2 cellular contexts compared by ENCODE assay signal in genomic region chr9:112021742-112022141, GRCh38.
TF ChIP-seq lines count a peak whose summit lies in the region.

No MANE protein-coding gene starts in this region.

TF ChIP-seq in HCT116, 20 proteins besides CTCF, POLR2A, EP300 and RAD21:
- TF ChIP-seq ZFX (IDR thresholded peaks at IDR 0.05) = no peak
- TF ChIP-seq JUND (IDR thresholded peaks at IDR 0.05) = no peak
- TF ChIP-seq FOSL1 (IDR thresholded peaks at IDR 0.05; ENCODE audit: low read depth) = no peak
- TF ChIP-seq ELF1 (IDR thresholded peaks at IDR 0.05; ENCODE audit: borderline replicate concordance, low read depth) = no peak
- no peak for TF ChIP-seq CEBPB (IDR thresholded peaks at IDR 0.05; ENCODE audit: low read depth)
TF ChIP-seq in HCT116: peak in this region for 0.

TF ChIP-seq in GM12878, 131 proteins besides CTCF, POLR2A, EP300 and RAD21:
- no peak for TF ChIP-seq PRDM15 (CRISPR knock-in tag; IDR thresholded peaks at IDR 0.05)
- TF ChIP-seq SIX5 (IDR thresholded peaks at IDR 0.05; ENCODE audit: low read depth, low read length, severe bottlenecking) = no peak
- no peak for TF ChIP-seq PAX5 (IDR thresholded peaks at IDR 0.05; ENCODE audit: borderline replicate concordance, low read depth, low read length)
- no peak for TF ChIP-seq ASH2L (IDR thresholded peaks at IDR 0.05; ENCODE audit: borderline replicate concordance, low read depth)
- no peak for TF ChIP-seq USF1 (IDR thresholded peaks at IDR 0.05; ENCODE audit: borderline replicate concordance, extremely low read length, insufficient read depth, low read depth, low read length)
- TF ChIP-seq HSF1 (IDR thresholded peaks at IDR 0.05; ENCODE audit: low read depth, low read length) = no peak
- TF ChIP-seq SUPT20H (IDR thresholded peaks at IDR 0.05; ENCODE audit: borderline replicate concordance, control insufficient read depth, low read depth, low read length) = no peak
- TF ChIP-seq BCLAF1 (IDR thresholded peaks at IDR 0.05) = no peak
- TF ChIP-seq YY1 (IDR thresholded peaks at IDR 0.05; ENCODE audit: low read depth, low read length) = no peak
- TF ChIP-seq BMI1 (IDR thresholded peaks at IDR 0.05; ENCODE audit: borderline replicate concordance) = no peak
- TF ChIP-seq ZNF207 (IDR thresholded peaks at IDR 0.05; ENCODE audit: borderline replicate concordance) = no peak
- no peak for TF ChIP-seq MAX (IDR thresholded peaks at IDR 0.05; ENCODE audit: low read depth, low read length)
- no peak for TF ChIP-seq SKIL (IDR thresholded peaks at IDR 0.05; ENCODE audit: low read depth, poor library complexity, severe bottlenecking)
- TF ChIP-seq KAT2A (conservative IDR thresholded peaks at IDR 0.05; ENCODE audit: control insufficient read depth, low read depth, low read length) = no peak
- no peak for TF ChIP-seq BRCA1 (IDR thresholded peaks at IDR 0.05; ENCODE audit: low read depth, low read length)
- no peak for TF ChIP-seq TCF12 (IDR thresholded peaks at IDR 0.05; ENCODE audit: low read depth, low read length)
- no peak for TF ChIP-seq MEF2B (IDR thresholded peaks at IDR 0.05; ENCODE audit: partially characterized antibody, poor library complexity, severe bottlenecking)
- TF ChIP-seq STAT3 (IDR thresholded peaks at IDR 0.05; ENCODE audit: low read depth, low read length) = no peak
- TF ChIP-seq IRF5 (IDR thresholded peaks at IDR 0.05; ENCODE audit: borderline replicate concordance) = no peak
